ENCODE assay signal across 19 cellular contexts in genomic region chr10:16992611-16993119, GRCh38.
DNase-seq lines count a peak whose midpoint lies in the region; ATAC-seq, FAIRE-seq and TF ChIP-seq lines count a peak whose summit lies in the region.
"Had no signal": no experiment of that assay in that cellular context is flagged by ENCODE, and none has a peak within 500 bp of the region (broad histone marks: within the 10 kb centered on the region; RNA-seq: fewer than 3 reads in every experiment).

No MANE protein-coding gene starts in this region.

- no peak overlapping the region for H3K4me2 ChIP-seq in K562 (ENCODE audit: insufficient read depth, low read length)
- H3K4me2 ChIP-seq: GM23338 had no signal

- DNase-seq in EH (ENCODE audit: low read depth), result peak; percentile 70
- DNase-seq in K562 (ENCODE audit: extremely low read depth in 1 of 4, low spot score in 3 of 4), result no peak
- no peak for DNase-seq in activated naive CD8-positive, alpha-beta T cell treated with anti-CD3 and anti-CD28 coated beads, Interleukin-2, amount 50 U/mL, for 24 hours
- no peak for DNase-seq in ecto neural progenitor cell (ENCODE audit: low spot score)
- DNase-seq in Caco-2, result no peak
- DNase-seq: activated CD4-positive, alpha-beta T cell treated with anti-CD3 and anti-CD28 coated beads, Interleukin-2, amount 50 U/mL, for 4 hours; activated effector memory CD4-positive, alpha-beta T cell treated with Interleukin-2 at 50 U/mL for 16 hours; GF-D8; Karpas-422; NCI-H187; NCI-H69; posterior cingulate gyrus had no signal

- H3K36me3 ChIP-seq in K562 (ENCODE audit: control insufficient read depth, insufficient read depth, low read length) (no peaks in the 10 kb centered on the region), gastroesophageal sphincter (no peaks in the 10 kb centered on the region), Caco-2 (ENCODE audit: control insufficient read depth, insufficient read depth, low read length) (no peaks in the 10 kb centered on the region)

- no peaks in the 10 kb centered on the region for H3K27me3 Mint-ChIP-seq in activated naive CD8-positive, alpha-beta T cell treated with anti-CD3 and anti-CD28 coated beads, Interleukin-2, amount 50 U/mL, for 24 hours
- peaks cover 4% of the 10 kb centered on the region for H3K27me3 Mint-ChIP-seq in Caco-2 (ENCODE audit: insufficient read depth, unreplicated experiment)

- TF ChIP-seq EP300 in K562 (IDR thresholded peaks at IDR 0.05; ENCODE audit: low read length) (no peak), gastroesophageal sphincter (IDR thresholded peaks at IDR 0.05) (no peak)

- H3K36me3 Mint-ChIP-seq in activated naive CD8-positive, alpha-beta T cell treated with anti-CD3 and anti-CD28 coated beads, Interleukin-2, amount 50 U/mL, for 24 hours (ENCODE audit: low read depth), result no peaks in the 10 kb centered on the region
- no peaks in the 10 kb centered on the region for H3K36me3 Mint-ChIP-seq in Caco-2 (ENCODE audit: insufficient read depth, unreplicated experiment)
- H3K36me3 Mint-ChIP-seq: memory B cell had no signal

- TF ChIP-seq CTCF in K562 (IDR thresholded peaks at IDR 0.05 in 2 of 3, conservative IDR thresholded peaks at IDR 0.05 in 1 of 3; ENCODE audit: insufficient read depth in 2 of 3, low read depth in 1 of 3, low read length in 3 of 3) (no peak), gastroesophageal sphincter (IDR thresholded peaks at IDR 0.05) (no peak), Caco-2 (IDR thresholded peaks at IDR 0.05; ENCODE audit: insufficient read depth in 1 of 2, low read depth in 1 of 2, low read length in 1 of 2, severe bottlenecking in 1 of 2, unreplicated experiment in 1 of 2) (no peak)

- no peak overlapping the region for H3K4me3 Mint-ChIP-seq in activated naive CD8-positive, alpha-beta T cell treated with anti-CD3 and anti-CD28 coated beads, Interleukin-2, amount 50 U/mL, for 24 hours
- no peak overlapping the region for H3K4me3 Mint-ChIP-seq in Caco-2 (ENCODE audit: unreplicated experiment)
- H3K4me3 Mint-ChIP-seq: GM23338; memory B cell; T-helper 2 cell treated with Interferon-gamma antibody and Interleukin-4, amounts not matched to agents 5 μg/mL and 100 μg/mL, for 36 hours had no signal

- H3K4me1 ChIP-seq in K562 (replicated peaks in 1 of 2; ENCODE audit: control insufficient read depth in 2 of 2, insufficient read depth in 2 of 2, low read length in 2 of 2) (peaks cover 0 to 18% of the 10 kb centered on the region in 2 experiments; a peak in 3 of 5 replicates), gastroesophageal sphincter (peaks cover 0 to 31% (median 6%) of the 10 kb centered on the region in 3 donors), Caco-2 (no peaks in the 10 kb centered on the region)

- ATAC-seq in K562 (no peak), gastroesophageal sphincter (no peak), GM18519 (IDR thresholded peaks at IDR 0.05; ENCODE audit: low FRiP score, unreplicated experiment) (no peak)
- no peak for ATAC-seq in activated naive CD8-positive, alpha-beta T cell treated with anti-CD3 and anti-CD28 coated beads, Interleukin-2, amount 50 U/mL, for 24 hours
- ATAC-seq: GM23338 had no signal

- H3K9me1 ChIP-seq in K562 (ENCODE audit: control insufficient read depth, insufficient read depth, low read length), result no peaks in the 10 kb centered on the region

- POLR2A ChIA-PET in K562 (lab: Yijun Ruan, JAX) (interaction anchor here (1.5 kb wide), 1 partner anchor 17 kb away, joined by 4 read pairs; no protein-coding TSS in a partner anchor), Caco-2 (lab: Charles Lee) (no interaction called here)

- H3K9ac ChIP-seq in K562 (ENCODE audit: insufficient read depth in 1 of 2, low read depth in 2 of 2, low read length in 2 of 2), result no peak overlapping the region

- H3K4me3 ChIP-seq in K562, result no peak overlapping the region
- peak overlapping the region; percentile 17 to 22 for H3K4me3 ChIP-seq in gastroesophageal sphincter
- H3K4me3 ChIP-seq in skin epidermis, result no peak overlapping the region
- no peak overlapping the region for H3K4me3 ChIP-seq in Caco-2 (ENCODE audit: low read depth, low read length)
- H3K4me3 ChIP-seq: GM23338 had no signal

- BruUV-seq in K562 (replicated peaks; lab: Mats Ljungman, UMichigan), result no TSS peak
- no TSS peak for BruUV-seq in Caco-2 (replicated peaks; lab: Mats Ljungman, UMichigan)

- CTCF ChIA-PET in K562 (lab: Yijun Ruan, JAX; ENCODE audit: low intra/inter-chr PET ratio) (no interaction called here), Caco-2 (lab: Charles Lee) (no interaction called here)

- no peaks in the 10 kb centered on the region for H4K20me1 ChIP-seq in K562 (replicated peaks; ENCODE audit: control insufficient read depth, insufficient read depth, low read length)

- intact Hi-C loops in K562 (cut with micrococcal nuclease), result no loop called here
- intact Hi-C loops in Caco-2 (cut with micrococcal nuclease; ENCODE audit: unreplicated experiment), result no loop called here

- H3K9me3 Mint-ChIP-seq in activated naive CD8-positive, alpha-beta T cell treated with anti-CD3 and anti-CD28 coated beads, Interleukin-2, amount 50 U/mL, for 24 hours, result no peaks in the 10 kb centered on the region
- peaks cover 3% of the 10 kb centered on the region for H3K9me3 Mint-ChIP-seq in Caco-2 (ENCODE audit: unreplicated experiment)
- H3K9me3 Mint-ChIP-seq: memory B cell; T-helper 2 cell treated with Interferon-gamma antibody and Interleukin-4, amounts not matched to agents 5 μg/mL and 100 μg/mL, for 36 hours had no signal

- in situ Hi-C loops in K562 (cut with MboI), result no loop called here

- WGBS in K562 (ENCODE audit: insufficient coverage, low coverage, missing lambda C conversion rate), result 69% methylated on average over 10 of the region's 10 CpGs
- WGBS in gastroesophageal sphincter (ENCODE audit: low coverage in 1 of 2), 2 donors, result 15 to 17% methylated on average over 10 of the region's 10 CpGs

- TF ChIP-seq RAD21 in K562 (CRISPR knock-in tag; conservative IDR thresholded peaks at IDR 0.05 in 1 of 2, IDR thresholded peaks at IDR 0.05 in 1 of 2), result no peak

- H3K79me2 ChIP-seq in K562 (ENCODE audit: control insufficient read depth, insufficient read depth, low read length), result no peaks in the 10 kb centered on the region

- TF ChIP-seq POLR2A in K562 (conservative IDR thresholded peaks at IDR 0.05) (no peak), gastroesophageal sphincter (IDR thresholded peaks at IDR 0.05) (no peak)

- 0 out of 2 replicates have a peak overlapping the region, but pooled peaks have one; percentile 44 for H2AFZ ChIP-seq in K562 (ENCODE audit: low read depth, low read length)
- H2AFZ ChIP-seq: GM23338 had no signal

- H3K27ac ChIP-seq in K562 (ENCODE audit: extremely low read depth, low read depth, low read length) (no peak overlapping the region), gastroesophageal sphincter (peak overlapping the region in 2 of 4 donors; percentile 32 to 38), skin epidermis (peak overlapping the region in 13 of 21 experiments; percentile 2 to 81 (median 42))
- H3K27ac ChIP-seq: C4-2B had no signal

- H3K9me3 ChIP-seq in K562 (replicated peaks; ENCODE audit: control insufficient read depth, insufficient read depth, low read depth, low read length), result 0 out of 2 replicates have a peak, but pooled peaks cover 2% of the 10 kb centered on the region
- H3K9me3 ChIP-seq in gastroesophageal sphincter, result no peaks in the 10 kb centered on the region
- H3K9me3 ChIP-seq in Caco-2, result no peaks in the 10 kb centered on the region

- H3K27ac Mint-ChIP-seq in activated naive CD8-positive, alpha-beta T cell treated with anti-CD3 and anti-CD28 coated beads, Interleukin-2, amount 50 U/mL, for 24 hours, result no peak overlapping the region
- H3K27ac Mint-ChIP-seq in Caco-2 (ENCODE audit: unreplicated experiment), result no peak overlapping the region
- H3K27ac Mint-ChIP-seq: GM23338; memory B cell; T-helper 2 cell treated with Interferon-gamma antibody and Interleukin-4, amounts not matched to agents 5 μg/mL and 100 μg/mL, for 36 hours had no signal

- no peak for FAIRE-seq in K562 (lab: Jason Lieb, UNC)

- no peaks in the 10 kb centered on the region for H3K27me3 ChIP-seq in K562 (ENCODE audit: control insufficient read depth in 2 of 2, insufficient read depth in 2 of 2, low read length in 2 of 2)
- no peaks in the 10 kb centered on the region for H3K27me3 ChIP-seq in gastroesophageal sphincter
- H3K27me3 ChIP-seq in Caco-2 (replicated peaks; ENCODE audit: control insufficient read depth, insufficient read depth, low read length), result no peaks in the 10 kb centered on the region

- H3K4me1 Mint-ChIP-seq in activated naive CD8-positive, alpha-beta T cell treated with anti-CD3 and anti-CD28 coated beads, Interleukin-2, amount 50 U/mL, for 24 hours, result peaks cover 12% of the 10 kb centered on the region
- H3K4me1 Mint-ChIP-seq in Caco-2 (ENCODE audit: low read depth, unreplicated experiment), result no peaks in the 10 kb centered on the region

TF ChIP-seq in K562, 482 proteins besides CTCF, POLR2A, EP300 and RAD21 (continues in another document):
- peak; percentile 52; the same call in 1 of the 2 replicates for TF ChIP-seq MBD1 (CRISPR knock-in tag; IDR thresholded peaks at IDR 0.05)

Comparison
In these comparisons a context has a peak if more than half of its experiments do, and no peak if none do; other contexts are left out.
1. H3K4me3 ChIP-seq: peak in gastroesophageal sphincter (2 of 2); none in K562 (single experiment), skin epidermis (0 of 7) and Caco-2 (single experiment).